Comparison of ENCODE assay signal across 1 cellular context in genomic region chr11:59560702-59561469, GRCh38.
TF ChIP-seq lines count a peak whose summit lies in the region.

No MANE protein-coding gene starts in this region.

TF ChIP-seq in HepG2, 621 proteins besides CTCF, POLR2A, EP300 and RAD21 (continued from another document and continues in another):
- TF ChIP-seq ZBTB39 (CRISPR knock-in tag; IDR thresholded peaks at IDR 0.05): no peak
- TF ChIP-seq SP140L (CRISPR knock-in tag; IDR thresholded peaks at IDR 0.05; ENCODE audit: borderline replicate concordance): no peak
- TF ChIP-seq, protein P1, sequence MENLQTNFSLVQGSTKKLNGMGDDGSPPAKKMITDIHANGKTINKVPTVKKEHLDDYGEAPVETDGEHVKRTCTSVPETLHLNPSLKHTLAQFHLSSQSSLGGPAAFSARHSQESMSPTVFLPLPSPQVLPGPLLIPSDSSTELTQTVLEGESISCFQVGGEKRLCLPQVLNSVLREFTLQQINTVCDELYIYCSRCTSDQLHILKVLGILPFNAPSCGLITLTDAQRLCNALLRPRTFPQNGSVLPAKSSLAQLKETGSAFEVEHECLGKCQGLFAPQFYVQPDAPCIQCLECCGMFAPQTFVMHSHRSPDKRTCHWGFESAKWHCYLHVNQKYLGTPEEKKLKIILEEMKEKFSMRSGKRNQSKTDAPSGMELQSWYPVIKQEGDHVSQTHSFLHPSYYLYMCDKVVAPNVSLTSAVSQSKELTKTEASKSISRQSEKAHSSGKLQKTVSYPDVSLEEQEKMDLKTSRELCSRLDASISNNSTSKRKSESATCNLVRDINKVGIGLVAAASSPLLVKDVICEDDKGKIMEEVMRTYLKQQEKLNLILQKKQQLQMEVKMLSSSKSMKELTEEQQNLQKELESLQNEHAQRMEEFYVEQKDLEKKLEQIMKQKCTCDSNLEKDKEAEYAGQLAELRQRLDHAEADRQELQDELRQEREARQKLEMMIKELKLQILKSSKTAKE (CRISPR knock-in tag; IDR thresholded peaks at IDR 0.05; ENCODE audit: borderline replicate concordance): no peak
- TF ChIP-seq ARNT (IDR thresholded peaks at IDR 0.05): no peak
- TF ChIP-seq STAT6 (CRISPR knock-in tag; IDR thresholded peaks at IDR 0.05; ENCODE audit: borderline replicate concordance): no peak
- TF ChIP-seq NCOR1 (IDR thresholded peaks at IDR 0.05; ENCODE audit: borderline replicate concordance, low read length): no peak
- no peak; the same call in 1 of the 2 replicates for TF ChIP-seq ZNF607 (CRISPR knock-in tag; IDR thresholded peaks at IDR 0.05; ENCODE audit: borderline replicate concordance)
- TF ChIP-seq ATRX (CRISPR knock-in tag; IDR thresholded peaks at IDR 0.05; ENCODE audit: borderline replicate concordance): no peak
- no peak for TF ChIP-seq EEA1 (CRISPR knock-in tag; IDR thresholded peaks at IDR 0.05; ENCODE audit: borderline replicate concordance)
- no peak for TF ChIP-seq MAFG (CRISPR knock-in tag; IDR thresholded peaks at IDR 0.05)
- TF ChIP-seq ZNF589 (CRISPR knock-in tag; conservative IDR thresholded peaks at IDR 0.05): no peak
- TF ChIP-seq ZGPAT (CRISPR knock-in tag; IDR thresholded peaks at IDR 0.05): no peak
- TF ChIP-seq ZFP62 (CRISPR knock-in tag; IDR thresholded peaks at IDR 0.05): no peak
- TF ChIP-seq ZNF766 (CRISPR knock-in tag; IDR thresholded peaks at IDR 0.05; ENCODE audit: borderline replicate concordance): no peak
- no peak for TF ChIP-seq ARID5B (CRISPR knock-in tag; IDR thresholded peaks at IDR 0.05)
- no peak for TF ChIP-seq ZSCAN20 (CRISPR knock-in tag; IDR thresholded peaks at IDR 0.05; ENCODE audit: borderline replicate concordance)
- no peak for TF ChIP-seq MTF1 (CRISPR knock-in tag; IDR thresholded peaks at IDR 0.05)
- no peak for TF ChIP-seq HOXA9 (CRISPR knock-in tag; IDR thresholded peaks at IDR 0.05; ENCODE audit: borderline replicate concordance)
- TF ChIP-seq, protein P2, sequence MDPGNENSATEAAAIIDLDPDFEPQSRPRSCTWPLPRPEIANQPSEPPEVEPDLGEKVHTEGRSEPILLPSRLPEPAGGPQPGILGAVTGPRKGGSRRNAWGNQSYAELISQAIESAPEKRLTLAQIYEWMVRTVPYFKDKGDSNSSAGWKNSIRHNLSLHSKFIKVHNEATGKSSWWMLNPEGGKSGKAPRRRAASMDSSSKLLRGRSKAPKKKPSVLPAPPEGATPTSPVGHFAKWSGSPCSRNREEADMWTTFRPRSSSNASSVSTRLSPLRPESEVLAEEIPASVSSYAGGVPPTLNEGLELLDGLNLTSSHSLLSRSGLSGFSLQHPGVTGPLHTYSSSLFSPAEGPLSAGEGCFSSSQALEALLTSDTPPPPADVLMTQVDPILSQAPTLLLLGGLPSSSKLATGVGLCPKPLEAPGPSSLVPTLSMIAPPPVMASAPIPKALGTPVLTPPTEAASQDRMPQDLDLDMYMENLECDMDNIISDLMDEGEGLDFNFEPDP (CRISPR knock-in tag; conservative IDR thresholded peaks at IDR 0.05): no peak
- no peak for TF ChIP-seq SNAI1 (CRISPR knock-in tag; IDR thresholded peaks at IDR 0.05; ENCODE audit: borderline replicate concordance)
- TF ChIP-seq HHEX (CRISPR knock-in tag; IDR thresholded peaks at IDR 0.05): no peak
- TF ChIP-seq ZNF790 (CRISPR knock-in tag; IDR thresholded peaks at IDR 0.05; ENCODE audit: borderline replicate concordance): no peak
- TF ChIP-seq ZNF12 (CRISPR knock-in tag; IDR thresholded peaks at IDR 0.05): no peak
- no peak for TF ChIP-seq ZBTB42 (CRISPR knock-in tag; IDR thresholded peaks at IDR 0.05)
- TF ChIP-seq, protein P3, sequence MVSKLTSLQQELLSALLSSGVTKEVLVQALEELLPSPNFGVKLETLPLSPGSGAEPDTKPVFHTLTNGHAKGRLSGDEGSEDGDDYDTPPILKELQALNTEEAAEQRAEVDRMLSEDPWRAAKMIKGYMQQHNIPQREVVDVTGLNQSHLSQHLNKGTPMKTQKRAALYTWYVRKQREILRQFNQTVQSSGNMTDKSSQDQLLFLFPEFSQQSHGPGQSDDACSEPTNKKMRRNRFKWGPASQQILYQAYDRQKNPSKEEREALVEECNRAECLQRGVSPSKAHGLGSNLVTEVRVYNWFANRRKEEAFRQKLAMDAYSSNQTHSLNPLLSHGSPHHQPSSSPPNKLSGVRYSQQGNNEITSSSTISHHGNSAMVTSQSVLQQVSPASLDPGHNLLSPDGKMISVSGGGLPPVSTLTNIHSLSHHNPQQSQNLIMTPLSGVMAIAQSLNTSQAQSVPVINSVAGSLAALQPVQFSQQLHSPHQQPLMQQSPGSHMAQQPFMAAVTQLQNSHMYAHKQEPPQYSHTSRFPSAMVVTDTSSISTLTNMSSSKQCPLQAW (CRISPR knock-in tag; IDR thresholded peaks at IDR 0.05): no peak
- TF ChIP-seq, protein P4, sequence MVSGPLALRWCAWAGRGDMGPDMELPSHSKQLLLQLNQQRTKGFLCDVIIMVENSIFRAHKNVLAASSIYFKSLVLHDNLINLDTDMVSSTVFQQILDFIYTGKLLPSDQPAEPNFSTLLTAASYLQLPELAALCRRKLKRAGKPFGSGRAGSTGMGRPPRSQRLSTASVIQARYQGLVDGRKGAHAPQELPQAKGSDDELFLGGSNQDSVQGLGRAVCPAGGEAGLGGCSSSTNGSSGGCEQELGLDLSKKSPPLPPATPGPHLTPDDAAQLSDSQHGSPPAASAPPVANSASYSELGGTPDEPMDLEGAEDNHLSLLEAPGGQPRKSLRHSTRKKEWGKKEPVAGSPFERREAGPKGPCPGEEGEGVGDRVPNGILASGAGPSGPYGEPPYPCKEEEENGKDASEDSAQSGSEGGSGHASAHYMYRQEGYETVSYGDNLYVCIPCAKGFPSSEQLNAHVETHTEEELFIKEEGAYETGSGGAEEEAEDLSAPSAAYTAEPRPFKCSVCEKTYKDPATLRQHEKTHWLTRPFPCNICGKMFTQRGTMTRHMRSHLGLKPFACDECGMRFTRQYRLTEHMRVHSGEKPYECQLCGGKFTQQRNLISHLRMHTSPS (CRISPR knock-in tag; IDR thresholded peaks at IDR 0.05; ENCODE audit: low read depth): no peak
- TF ChIP-seq, protein P5, sequence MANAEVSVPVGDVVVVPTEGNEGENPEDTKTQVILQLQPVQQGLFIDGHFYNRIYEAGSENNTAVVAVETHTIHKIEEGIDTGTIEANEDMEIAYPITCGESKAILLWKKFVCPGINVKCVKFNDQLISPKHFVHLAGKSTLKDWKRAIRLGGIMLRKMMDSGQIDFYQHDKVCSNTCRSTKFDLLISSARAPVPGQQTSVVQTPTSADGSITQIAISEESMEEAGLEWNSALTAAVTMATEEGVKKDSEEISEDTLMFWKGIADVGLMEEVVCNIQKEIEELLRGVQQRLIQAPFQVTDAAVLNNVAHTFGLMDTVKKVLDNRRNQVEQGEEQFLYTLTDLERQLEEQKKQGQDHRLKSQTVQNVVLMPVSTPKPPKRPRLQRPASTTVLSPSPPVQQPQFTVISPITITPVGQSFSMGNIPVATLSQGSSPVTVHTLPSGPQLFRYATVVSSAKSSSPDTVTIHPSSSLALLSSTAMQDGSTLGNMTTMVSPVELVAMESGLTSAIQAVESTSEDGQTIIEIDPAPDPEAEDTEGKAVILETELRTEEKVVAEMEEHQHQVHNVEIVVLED (CRISPR knock-in tag; IDR thresholded peaks at IDR 0.05; ENCODE audit: borderline replicate concordance): no peak
- TF ChIP-seq FIP1L1 (IDR thresholded peaks at IDR 0.05; ENCODE audit: borderline replicate concordance, insufficient read depth, low read depth, low read length): no peak
- no peak for TF ChIP-seq ZNF678 (CRISPR knock-in tag; IDR thresholded peaks at IDR 0.05)
- no peak for TF ChIP-seq MAFF (IDR thresholded peaks at IDR 0.05; ENCODE audit: low read depth, low read length)
- TF ChIP-seq ZNF550 (CRISPR knock-in tag; IDR thresholded peaks at IDR 0.05; ENCODE audit: borderline replicate concordance): no peak
- TF ChIP-seq, protein P6, sequence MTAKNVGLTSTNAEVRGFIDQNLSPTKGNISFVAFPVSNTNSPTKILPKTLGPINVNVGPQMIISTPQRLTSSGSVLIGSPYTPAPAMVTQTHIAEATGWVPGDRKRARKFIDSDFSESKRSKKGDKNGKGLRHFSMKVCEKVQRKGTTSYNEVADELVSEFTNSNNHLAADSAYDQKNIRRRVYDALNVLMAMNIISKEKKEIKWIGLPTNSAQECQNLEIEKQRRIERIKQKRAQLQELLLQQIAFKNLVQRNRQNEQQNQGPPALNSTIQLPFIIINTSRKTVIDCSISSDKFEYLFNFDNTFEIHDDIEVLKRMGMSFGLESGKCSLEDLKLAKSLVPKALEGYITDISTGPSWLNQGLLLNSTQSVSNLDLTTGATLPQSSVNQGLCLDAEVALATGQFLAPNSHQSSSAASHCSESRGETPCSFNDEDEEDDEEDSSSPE (CRISPR knock-in tag; IDR thresholded peaks at IDR 0.05): no peak
